In genomic region chr12:30696103-30696408, GRCh38 we compare ENCODE assay signal across 8 cellular contexts. TPM values are rescaled to one million over a fixed set of nuclear protein-coding genes. Genes with fewer than 3 reads are reported as not detected.
DNase-seq lines count a peak whose midpoint lies in the region; ATAC-seq and TF ChIP-seq lines count a peak whose summit lies in the region.

No MANE protein-coding gene starts in this region.

- no peaks in the 10 kb centered on the region for H3K9me3 Mint-ChIP-seq in activated CD4-positive, alpha-beta T cell treated with anti-CD3 and anti-CD28 coated beads, Interleukin-2, amount 10 ng/mL, durations not matched to agents 24 days and 14 days

- peak overlapping the region; percentile 8 to 100 (median 68) for H3K4me3 ChIP-seq in adrenal gland
- peak overlapping the region; percentile 45 to 86 for H3K4me3 ChIP-seq in mesenchymal stem cell (ENCODE audit: insufficient read depth in 1 of 2, low read depth in 1 of 2, low read length in 2 of 2)

- H3K27me3 ChIP-seq in adrenal gland, result no peaks in the 10 kb centered on the region
- H3K27me3 ChIP-seq in mesenchymal stem cell (ENCODE audit: control insufficient read depth in 1 of 2, insufficient read depth in 1 of 2, low read length in 2 of 2), result no peaks in the 10 kb centered on the region

- H2AFZ ChIP-seq in mesenchymal stem cell (ENCODE audit: low read depth, low read length), result peak overlapping the region; percentile 66

- no peak for DNase-seq in activated CD4-positive, alpha-beta T cell treated with anti-CD3 and anti-CD28 coated beads, Interleukin-2, amount 10 ng/mL, durations not matched to agents 24 days and 14 days
- DNase-seq in activated CD4-positive, alpha-beta T cell treated with anti-CD3 and anti-CD28 coated beads for 4 hours, result no peak
- DNase-seq in adrenal gland (no peak), mesenchymal stem cell (no peak), NCI-H2171 (lab: John Stamatoyannopoulos, UW) (no peak), NCI-H748 treated with DMSO at 0.1 percent for 48 hours (lab: John Stamatoyannopoulos, UW) (no peak), NCI-H1417 treated with DMSO at 0.1 percent for 48 hours (lab: John Stamatoyannopoulos, UW) (no peak)

- no peak overlapping the region for H2BK12ac ChIP-seq in mesenchymal stem cell (ENCODE audit: low read length in 2 of 2)

- H2BK120ac ChIP-seq in mesenchymal stem cell (ENCODE audit: low read depth, low read length), result no peak overlapping the region

- H2BK5ac ChIP-seq in mesenchymal stem cell (ENCODE audit: low read depth, low read length, poor library complexity, severe bottlenecking), result no peak overlapping the region

- TF ChIP-seq POLR2A in adrenal gland (IDR thresholded peaks at IDR 0.05), result no peak

- peak overlapping the region; percentile 23 for H4K91ac ChIP-seq in mesenchymal stem cell (ENCODE audit: low read length)

- peak overlapping the region; percentile 93 for H3K4me3 Mint-ChIP-seq in activated CD4-positive, alpha-beta T cell treated with anti-CD3 and anti-CD28 coated beads, Interleukin-2, amount 10 ng/mL, durations not matched to agents 24 days and 14 days

- H3K27ac ChIP-seq in adrenal gland (peak overlapping the region in 4 of 5 donors; percentile 44 to 83 (median 79)), mesenchymal stem cell (ENCODE audit: low read length, poor library complexity, severe bottlenecking) (no peak overlapping the region)

- H3K4me1 ChIP-seq in adrenal gland (replicated peaks in 1 of 2) (peaks cover 12 to 35% of the 10 kb centered on the region in 2 donors), mesenchymal stem cell (ENCODE audit: control insufficient read depth, insufficient read depth, low read depth, low read length) (peaks cover 7% of the 10 kb centered on the region)

- peak overlapping the region; percentile 91 for H3K9ac ChIP-seq in mesenchymal stem cell (ENCODE audit: low read length)

- peaks cover 32% of the 10 kb centered on the region for H3K4me1 Mint-ChIP-seq in activated CD4-positive, alpha-beta T cell treated with anti-CD3 and anti-CD28 coated beads, Interleukin-2, amount 10 ng/mL, durations not matched to agents 24 days and 14 days

- peaks cover 6% of the 10 kb centered on the region for H3K79me1 ChIP-seq in mesenchymal stem cell (replicated peaks; ENCODE audit: low read length, poor library complexity, severe bottlenecking)

- H2AK5ac ChIP-seq in mesenchymal stem cell (ENCODE audit: low read length, severe bottlenecking), result no peak overlapping the region

- peak overlapping the region in 1 of 2 experiments; percentile 82 for H3K18ac ChIP-seq in mesenchymal stem cell (ENCODE audit: low read depth in 1 of 2, low read length in 2 of 2)

- H3K27me3 Mint-ChIP-seq in activated CD4-positive, alpha-beta T cell treated with anti-CD3 and anti-CD28 coated beads, Interleukin-2, amount 10 ng/mL, durations not matched to agents 24 days and 14 days, result peaks cover 9% of the 10 kb centered on the region

- peaks cover 5% of the 10 kb centered on the region for H3K36me3 Mint-ChIP-seq in activated CD4-positive, alpha-beta T cell treated with anti-CD3 and anti-CD28 coated beads, Interleukin-2, amount 10 ng/mL, durations not matched to agents 24 days and 14 days (ENCODE audit: low read depth)

- H3K14ac ChIP-seq in mesenchymal stem cell (ENCODE audit: low read length in 2 of 2), result no peak overlapping the region

- H3K4ac ChIP-seq in mesenchymal stem cell (ENCODE audit: low read depth in 1 of 2, low read length in 2 of 2), result peak overlapping the region in 1 of 2 experiments; percentile 47

- H3K23ac ChIP-seq in mesenchymal stem cell (ENCODE audit: low read length in 2 of 2), result no peak overlapping the region

- H3K9me3 ChIP-seq in adrenal gland (replicated peaks in 1 of 3), result no peaks in the 10 kb centered on the region
- H3K9me3 ChIP-seq in mesenchymal stem cell (ENCODE audit: control insufficient read depth, low read length), result no peaks in the 10 kb centered on the region

- H3K27ac Mint-ChIP-seq in activated CD4-positive, alpha-beta T cell treated with anti-CD3 and anti-CD28 coated beads, Interleukin-2, amount 10 ng/mL, durations not matched to agents 24 days and 14 days, result peak overlapping the region; percentile 91

- intact Hi-C loops in activated CD4-positive, alpha-beta T cell treated with anti-CD3 and anti-CD28 coated beads, Interleukin-2, amount 10 ng/mL, durations not matched to agents 24 days and 14 days (cut with micrococcal nuclease), result loop anchor here (5.0 kb wide), 2 partner anchors 376 to 1314 kb away; partner anchors contain the start of genes DDX11 and ERGIC2
- intact Hi-C loops in adrenal gland (cut with DNase I), result no loop called here

- H3K4me2 ChIP-seq in mesenchymal stem cell (ENCODE audit: low read length, poor library complexity, severe bottlenecking), result peak overlapping the region; percentile 41

- H2BK15ac ChIP-seq in mesenchymal stem cell (ENCODE audit: low read depth, poor library complexity, severe bottlenecking), result no peak overlapping the region

- peak overlapping the region; percentile 97 for H4K8ac ChIP-seq in mesenchymal stem cell (ENCODE audit: low read length)

- no peak for TF ChIP-seq CTCF in adrenal gland (IDR thresholded peaks at IDR 0.05)

- H3K36me3 ChIP-seq in adrenal gland (replicated peaks in 1 of 2) (no peaks in the 10 kb centered on the region), mesenchymal stem cell (ENCODE audit: control insufficient read depth in 1 of 2, insufficient read depth in 2 of 2, low read depth in 1 of 2, low read length in 2 of 2) (no peaks in the 10 kb centered on the region)

- WGBS in adrenal gland, 4 donors, result 5 to 17% (median 11%) methylated on average over 5 to 6 of the region's 6 CpGs
- 8% methylated on average over 3 of the region's 6 CpGs for WGBS in mesenchymal stem cell

- ATAC-seq in HG03135 (IDR thresholded peaks at IDR 0.05; ENCODE audit: unreplicated experiment), result peak; percentile 26

RNA-seq across cellular contexts. Expression of gene IPO8, which starts 0.4 kb away (rescaled TPM):
- total RNA-seq in activated CD4-positive, alpha-beta T cell treated with anti-CD3 and anti-CD28 coated beads, Interleukin-2, amount 10 ng/mL, durations not matched to agents 24 days and 14 days, result 41.3 and 45.9 TPM in 2 replicates
- 10 to 100 TPM; 31.4 to 64.6 (median 38.9) TPM for total RNA-seq in adrenal gland
- 10 to 100 TPM in 1 of 3 donors, 1 to 10 TPM in 2; 5.0 to 42.5 (median 8.2) TPM for polyA plus RNA-seq in adrenal gland
- polyA plus RNA-seq in mesenchymal stem cell (2013, experiment 1 of 2), result 23.3 TPM
- 23.0 TPM for polyA plus RNA-seq in mesenchymal stem cell (2013, experiment 2 of 2)

RNA-seq across cellular contexts. Expression of gene CAPRIN2, which starts 58.7 kb away (rescaled TPM):
- 8.6 and 12.2 TPM in 2 replicates for total RNA-seq in activated CD4-positive, alpha-beta T cell treated with anti-CD3 and anti-CD28 coated beads, Interleukin-2, amount 10 ng/mL, durations not matched to agents 24 days and 14 days
- 10 to 100 TPM; 12.1 to 29.4 (median 22.2) TPM for total RNA-seq in adrenal gland
- polyA plus RNA-seq in adrenal gland, result 10 to 100 TPM; 26.5 to 40.4 (median 32.9) TPM
- 25.3 TPM for polyA plus RNA-seq in mesenchymal stem cell (2013, experiment 1 of 2)
- 24.3 TPM for polyA plus RNA-seq in mesenchymal stem cell (2013, experiment 2 of 2)
